29 cellular contexts compared by ENCODE assay signal in genomic region chr3:143514874-143515273, GRCh38.
"Had no signal": no experiment of that assay in that cellular context is flagged by ENCODE, and none has a peak within 500 bp of the region (broad histone marks: within the 10 kb centered on the region; RNA-seq: fewer than 3 reads in every experiment).

No MANE protein-coding gene starts in this region.

- H3K4me2 ChIP-seq: smooth muscle cell had no signal

- H3K9me3 ChIP-seq: gastroesophageal sphincter, right atrium auricular region, stomach, suprapubic skin, tibial artery had no signal

- H3K9me3 Mint-ChIP-seq: activated naive CD4-positive, alpha-beta T cell treated with anti-CD3 and anti-CD28 coated beads, Interleukin-2, amount 10 ng/mL, durations not matched to agents 7 days and 5 days; activated naive CD8-positive, alpha-beta T cell treated with anti-CD3 and anti-CD28 coated beads, Interleukin-2, amount 50 U/mL, for 24 hours; activated T-helper 1 cell treated with anti-CD3 and anti-CD28 coated beads, Interleukin-12 subunit alpha, Interleukin-12 subunit beta, Interleukin-2, Interleukin-4 antibody, amounts not matched to agents 30 ng/mL and 10 ng/mL and 1 ng/mL, durations not matched to agents 14 hours and 24 hours and 36 hours; effector memory CD8-positive, alpha-beta T cell had no signal

- H3K36me3 ChIP-seq: gastroesophageal sphincter, right atrium auricular region, stomach, suprapubic skin, tibial artery, WERI-Rb-1 had no signal

- H3K4me1 ChIP-seq: gastroesophageal sphincter, right atrium auricular region, stomach, suprapubic skin, tibial artery had no signal

- H3K27ac Mint-ChIP-seq: activated naive CD4-positive, alpha-beta T cell treated with anti-CD3 and anti-CD28 coated beads, Interleukin-2, amount 10 ng/mL, durations not matched to agents 7 days and 5 days; activated naive CD8-positive, alpha-beta T cell treated with anti-CD3 and anti-CD28 coated beads, Interleukin-2, amount 50 U/mL, for 24 hours; activated T-helper 1 cell treated with anti-CD3 and anti-CD28 coated beads, Interleukin-12 subunit alpha, Interleukin-12 subunit beta, Interleukin-2, Interleukin-4 antibody, amounts not matched to agents 30 ng/mL and 10 ng/mL and 1 ng/mL, durations not matched to agents 14 hours and 24 hours and 36 hours; effector memory CD8-positive, alpha-beta T cell; stimulated activated memory B cell treated with anti-CD40 and anti-IgM and Interleukin-4, amounts not matched to agents 10 μg/mL and 1 μg/mL and 100 μg/mL, for 72 hours had no signal

- H3K4me1 Mint-ChIP-seq: activated naive CD4-positive, alpha-beta T cell treated with anti-CD3 and anti-CD28 coated beads, Interleukin-2, amount 10 ng/mL, durations not matched to agents 7 days and 5 days; neural crest cell had no signal

- ATAC-seq: activated CD4-positive, CD25-positive, alpha-beta regulatory T cell treated with anti-CD3 and anti-CD28 coated beads, Interleukin-2, amount 50 U/mL, for 24 hours; activated naive CD8-positive, alpha-beta T cell treated with anti-CD3 and anti-CD28 coated beads, Interleukin-2, amount 50 U/mL, for 24 hours; effector memory CD8-positive, alpha-beta T cell; gastroesophageal sphincter; left cardiac atrium; stimulated activated memory B cell treated with anti-CD40 and anti-IgM and Interleukin-4, amounts not matched to agents 10 μg/mL and 1 μg/mL and 100 μg/mL, for 72 hours had no signal

- H3K27me3 ChIP-seq: gastroesophageal sphincter, right atrium auricular region, stomach, suprapubic skin, tibial artery had no signal

- H3K27me3 Mint-ChIP-seq: activated naive CD4-positive, alpha-beta T cell treated with anti-CD3 and anti-CD28 coated beads, Interleukin-2, amount 10 ng/mL, durations not matched to agents 7 days and 5 days; activated naive CD8-positive, alpha-beta T cell treated with anti-CD3 and anti-CD28 coated beads, Interleukin-2, amount 50 U/mL, for 24 hours; effector memory CD8-positive, alpha-beta T cell; stimulated activated memory B cell treated with anti-CD40 and anti-IgM and Interleukin-4, amounts not matched to agents 10 μg/mL and 1 μg/mL and 100 μg/mL, for 72 hours had no signal

- H3K4me3 ChIP-seq: gastroesophageal sphincter, right atrium auricular region, smooth muscle cell, stomach, suprapubic skin, tibial artery had no signal

- H3K4me3 Mint-ChIP-seq: activated naive CD4-positive, alpha-beta T cell treated with anti-CD3 and anti-CD28 coated beads, Interleukin-2, amount 10 ng/mL, durations not matched to agents 7 days and 5 days; activated naive CD8-positive, alpha-beta T cell treated with anti-CD3 and anti-CD28 coated beads, Interleukin-2, amount 50 U/mL, for 24 hours; activated T-helper 1 cell treated with anti-CD3 and anti-CD28 coated beads, Interleukin-12 subunit alpha, Interleukin-12 subunit beta, Interleukin-2, Interleukin-4 antibody, amounts not matched to agents 30 ng/mL and 10 ng/mL and 1 ng/mL, durations not matched to agents 14 hours and 24 hours and 36 hours; effector memory CD8-positive, alpha-beta T cell; neural crest cell; stimulated activated memory B cell treated with anti-CD40 and anti-IgM and Interleukin-4, amounts not matched to agents 10 μg/mL and 1 μg/mL and 100 μg/mL, for 72 hours had no signal

- DNase-seq: activated CD4-positive, alpha-beta T cell treated with anti-CD3 and anti-CD28 coated beads for 48 hours; activated CD4-positive, alpha-beta T cell treated with anti-CD3 and anti-CD28 coated beads, Interleukin-2, amount 50 U/mL, for 48 hours; activated CD8-positive, alpha-beta memory T cell treated with anti-CD3 and anti-CD28 coated beads, Interleukin-2, amount 50 U/mL, for 4 hours; activated gamma-delta T cell; activated naive CD4-positive, alpha-beta T cell treated with anti-CD3 and anti-CD28 coated beads, Interleukin-2, amount 10 ng/mL, durations not matched to agents 7 days and 5 days; activated naive CD8-positive, alpha-beta T cell treated with anti-CD3 and anti-CD28 coated beads, Interleukin-2, amount 50 U/mL, for 24 hours; activated T-cell treated with anti-CD3 and anti-CD28 coated beads, Interleukin-2, amount 50 U/mL, for 1 hour; amygdala; caudate nucleus; cortex of kidney; effector memory CD8-positive, alpha-beta T cell; hippocampal formation; left cardiac atrium; mammary epithelial cell; stimulated activated CD4-positive, alpha-beta T cell treated with anti-CD3 and anti-CD28 coated beads, Interleukin-1b, Interleukin-23, amount 100 ng/mL, for 48 hours; stimulated activated CD4-positive, alpha-beta T cell treated with anti-CD3 and anti-CD28 coated beads, Interleukin-4, amount 100 ng/mL, for 4 hours; stimulated activated CD8-positive, alpha-beta memory T cell treated with anti-CD3 and anti-CD28 coated beads, Interleukin-4, amount 100 ng/mL, for 48 hours; stomach; T1000; tibial artery; WERI-Rb-1 had no signal

- H3K27ac ChIP-seq: gastroesophageal sphincter, right atrium auricular region, stomach, suprapubic skin, tibial artery, WERI-Rb-1 had no signal

- H3K36me3 Mint-ChIP-seq: activated naive CD4-positive, alpha-beta T cell treated with anti-CD3 and anti-CD28 coated beads, Interleukin-2, amount 10 ng/mL, durations not matched to agents 7 days and 5 days had no signal
